ENCODE assay signal across 8 cellular contexts in the genomic region with DNA sequence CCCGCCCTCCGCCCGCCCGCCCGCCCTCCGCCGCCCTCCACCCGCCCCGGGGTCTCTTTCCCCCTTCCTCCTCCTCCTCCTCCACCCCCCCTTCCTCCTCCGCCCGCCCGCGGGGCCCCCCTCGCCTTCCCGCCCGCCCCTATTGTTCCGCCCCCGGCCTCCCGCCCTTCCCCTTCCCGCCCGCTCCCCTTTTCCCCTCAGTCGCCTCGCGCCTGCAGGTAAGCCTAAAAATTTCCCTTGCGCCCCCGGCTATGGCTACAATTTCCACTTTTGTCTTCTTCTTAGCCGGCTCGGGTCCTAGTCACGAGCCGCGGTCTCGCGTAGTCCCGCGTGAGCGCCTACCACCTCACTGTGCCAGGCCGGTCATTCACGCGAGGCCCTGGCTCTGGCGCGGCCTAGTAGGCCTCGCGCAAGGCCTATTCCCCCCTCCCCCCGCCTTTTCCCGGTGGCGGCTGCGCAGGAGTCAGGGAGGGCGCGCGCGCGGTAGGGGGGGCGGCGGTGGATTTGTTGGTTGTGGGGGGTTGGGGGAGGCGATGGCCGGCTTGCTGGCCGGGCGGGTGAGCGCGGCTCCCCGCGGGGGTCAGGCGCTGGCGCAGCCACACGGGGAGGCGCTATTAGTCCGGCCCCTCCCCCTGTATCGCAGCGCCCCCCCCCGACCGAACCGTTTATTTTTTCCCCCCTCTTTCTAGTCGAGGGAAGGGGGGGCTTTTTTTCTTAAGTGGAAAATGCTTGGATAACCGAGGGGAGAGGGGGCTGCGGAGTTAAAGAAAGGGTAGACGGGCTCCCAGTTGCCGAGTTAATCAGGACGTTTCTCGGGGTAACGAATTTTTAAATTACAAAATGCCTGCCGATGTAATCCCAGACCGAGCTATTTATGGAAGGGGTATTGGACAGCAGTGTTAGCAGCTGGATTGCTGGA. TPM values are rescaled to one million over a fixed set of nuclear protein-coding genes. Genes with fewer than 3 reads are reported as not detected.
DNase-seq lines count a peak whose midpoint lies in the region; ATAC-seq and TF ChIP-seq lines count a peak whose summit lies in the region.

No MANE protein-coding gene starts in this region.

- H3K27me3 ChIP-seq in ectodermal cell (ENCODE audit: control insufficient read depth, insufficient read depth, low read length, poor library complexity, severe bottlenecking) (no peaks in the 10 kb centered on the region), lung (ENCODE audit: control insufficient read depth, insufficient read depth) (no peaks in the 10 kb centered on the region)

- TF ChIP-seq CTCF in lung (IDR thresholded peaks at IDR 0.05; ENCODE audit: control extremely low read depth, extremely low read depth) = no peak

- WGBS in ectodermal cell, 2 experiments = 1 to 2% methylated on average over 50 to 64 of the region's 82 CpGs
- WGBS in lung, 2 donors = 0 to 1% methylated on average over 47 to 66 of the region's 82 CpGs

- H3K4me3 ChIP-seq in ectodermal cell (ENCODE audit: insufficient read depth, low read depth, low read length) (peak overlapping the region; percentile 77), lung (peak overlapping the region; percentile 93)

- H3K27ac ChIP-seq in ectodermal cell (ENCODE audit: insufficient read depth, low read depth, low read length, poor library complexity, severe bottlenecking) (peak overlapping the region; percentile 99), lung (ENCODE audit: low read depth in 1 of 2, low read length in 1 of 2) (peak overlapping the region; percentile 90 to 97)

- H3K9me3 ChIP-seq in ectodermal cell (ENCODE audit: control insufficient read depth, low read length) = no peaks in the 10 kb centered on the region
- no peaks in the 10 kb centered on the region for H3K9me3 ChIP-seq in lung (ENCODE audit: control insufficient read depth in 2 of 2, insufficient read depth in 1 of 2, low read length in 1 of 2)

- H3K36me3 ChIP-seq in ectodermal cell (ENCODE audit: control insufficient read depth, insufficient read depth, low read length) = peaks cover 33% of the 10 kb centered on the region
- peaks cover 24 to 25% of the 10 kb centered on the region in 2 donors for H3K36me3 ChIP-seq in lung (ENCODE audit: control insufficient read depth in 2 of 2, insufficient read depth in 2 of 2, low read length in 2 of 2)

- ATAC-seq in HG03064 (IDR thresholded peaks at IDR 0.05; ENCODE audit: low read depth, unreplicated experiment) = peak; percentile 21
- peak; percentile 61 for ATAC-seq in lung (ENCODE audit: insufficient read depth, low FRiP score)

- peaks cover 9% of the 10 kb centered on the region for H3K4me1 ChIP-seq in ectodermal cell (ENCODE audit: control insufficient read depth, insufficient read depth, low read length)
- H3K4me1 ChIP-seq in lung (ENCODE audit: control insufficient read depth in 2 of 2, insufficient read depth in 2 of 2, low read length in 2 of 2) = peaks cover 2 to 12% of the 10 kb centered on the region in 2 donors

- peak; percentile 87 for DNase-seq in Daoy (ENCODE audit: low read depth)
- DNase-seq in NCI-H526 (lab: John Stamatoyannopoulos, UW) = peak; percentile 28 to 84
- peak; percentile 57 to 65 for DNase-seq in activated CD8-positive, alpha-beta memory T cell treated with anti-CD3 and anti-CD28 coated beads for 1 hour (ENCODE audit: extremely low read depth in 1 of 2, low read depth in 1 of 2)
- DNase-seq in lung (ENCODE audit: low spot score) = peak; percentile 88
- peak; percentile 56 to 59 for DNase-seq in stimulated activated CD4-positive, alpha-beta T cell treated with anti-CD3 and anti-CD28 coated beads, Interleukin-4, amount 100 ng/mL, for 48 hours (ENCODE audit: low read depth in 2 of 2)
- DNase-seq in DMS153 treated with DMSO at 0.1 percent for 48 hours (lab: John Stamatoyannopoulos, UW; ENCODE audit: unreplicated experiment) = no peak

RNA-seq across cellular contexts. Expression of a gene that starts 0.5 kb away (rescaled TPM):
- total RNA-seq in Daoy (2014; rRNA removed; shearing (Covaris generic)) = 120 and 148 TPM in 2 replicates
- 1,275 TPM for polyA plus RNA-seq in ectodermal cell (2013, experiment 1 of 4)
- 1,285 TPM for polyA plus RNA-seq in ectodermal cell (2013, experiment 2 of 4)
- 933 TPM for polyA plus RNA-seq in ectodermal cell (2013, experiment 3 of 4)
- polyA plus RNA-seq in ectodermal cell (2013, experiment 4 of 4) = 1,049 TPM
- total RNA-seq in lung = 100 to 1,000 TPM; 612 to 697 TPM
- polyA plus RNA-seq in lung = 100 to 1,000 TPM; 363 to 501 TPM

RNA-seq across cellular contexts. Expression of a gene that starts 10.9 kb away (rescaled TPM):
- total RNA-seq in Daoy (2014; rRNA removed; shearing (Covaris generic)) = 60.9 and 85.2 TPM in 2 replicates
- polyA plus RNA-seq in ectodermal cell (2013, experiment 1 of 4) = 92.2 TPM
- polyA plus RNA-seq in ectodermal cell (2013, experiment 2 of 4) = 99.3 TPM
- polyA plus RNA-seq in ectodermal cell (2013, experiment 3 of 4) = 75.8 TPM
- 91.5 TPM for polyA plus RNA-seq in ectodermal cell (2013, experiment 4 of 4)
- 100 to 1,000 TPM in 1 of 2 donors, 10 to 100 TPM in 1; 59.0 to 178 TPM for total RNA-seq in lung
- polyA plus RNA-seq in lung = 100 to 1,000 TPM; 157 to 336 TPM

RNA-seq across cellular contexts. Expression of a gene that starts 28.8 kb away (rescaled TPM):
- not detected in 2 replicates for total RNA-seq in Daoy (2014; rRNA removed; shearing (Covaris generic))
- polyA plus RNA-seq in ectodermal cell (2013, experiment 1 of 4) = 4.1 TPM
- polyA plus RNA-seq in ectodermal cell (2013, experiment 2 of 4) = 6.9 TPM
- polyA plus RNA-seq in ectodermal cell (2013, experiment 3 of 4) = 3.1 TPM
- polyA plus RNA-seq in ectodermal cell (2013, experiment 4 of 4) = 3.3 TPM
- under 1 TPM in 1 of 2 donors, not detected in 1; 0.52 TPM for total RNA-seq in lung
- under 1 TPM; 0.02 to 0.22 TPM for polyA plus RNA-seq in lung

RNA-seq across cellular contexts. Expression of a gene that starts 46.8 kb away (rescaled TPM):
- total RNA-seq in Daoy (2014; rRNA removed; shearing (Covaris generic)) = 5.6 and 5.7 TPM in 2 replicates
- polyA plus RNA-seq in ectodermal cell (2013, experiment 1 of 4) = 37.2 TPM
- polyA plus RNA-seq in ectodermal cell (2013, experiment 2 of 4) = 47.8 TPM
- 30.2 TPM for polyA plus RNA-seq in ectodermal cell (2013, experiment 3 of 4)
- 44.4 TPM for polyA plus RNA-seq in ectodermal cell (2013, experiment 4 of 4)
- total RNA-seq in lung = 10 to 100 TPM; 21.2 to 25.4 TPM
- polyA plus RNA-seq in lung = 10 to 100 TPM; 13.4 to 18.9 TPM

RNA-seq across cellular contexts. Expression of a gene that starts 48.7 kb away (rescaled TPM):
- total RNA-seq in Daoy (2014; rRNA removed; shearing (Covaris generic)) = 58.1 and 75.8 TPM in 2 replicates
- polyA plus RNA-seq in ectodermal cell (2013, experiment 1 of 4) = 69.3 TPM
- polyA plus RNA-seq in ectodermal cell (2013, experiment 2 of 4) = 75.1 TPM
- polyA plus RNA-seq in ectodermal cell (2013, experiment 3 of 4) = 57.8 TPM
- polyA plus RNA-seq in ectodermal cell (2013, experiment 4 of 4) = 67.6 TPM
- 10 to 100 TPM; 32.6 to 41.3 TPM for total RNA-seq in lung
- 10 to 100 TPM; 32.2 to 37.1 TPM for polyA plus RNA-seq in lung
